In genomic region chr19:16472992-16473391, GRCh38 we compare ENCODE assay signal across 17 cellular contexts. TPM values are rescaled to one million over a fixed set of nuclear protein-coding genes. Genes with fewer than 3 reads are reported as not detected.
DNase-seq lines count a peak whose midpoint lies in the region; ATAC-seq and TF ChIP-seq lines count a peak whose summit lies in the region.
"Had no signal": no experiment of that assay in that cellular context is flagged by ENCODE, and none has a peak within 500 bp of the region (broad histone marks: within the 10 kb centered on the region; RNA-seq: fewer than 3 reads in every experiment).

No MANE protein-coding gene starts in this region.

- H3K4me1 ChIP-seq in gastrocnemius medialis (peaks cover 29 to 37% of the 10 kb centered on the region in 2 donors), uterus (no peaks in the 10 kb centered on the region)

- H3K4me3 ChIP-seq in gastrocnemius medialis (no peak overlapping the region), uterus (no peak overlapping the region)

- H3K9me3 Mint-ChIP-seq in activated naive CD4-positive, alpha-beta T cell treated with anti-CD3 and anti-CD28 coated beads, Interleukin-2, amount 10 ng/mL, durations not matched to agents 7 days and 5 days = peaks cover 3% of the 10 kb centered on the region
- H3K9me3 Mint-ChIP-seq in activated naive CD4-positive, alpha-beta T cell treated with anti-CD3 and anti-CD28 coated beads, Interleukin-2, amount 50 U/mL, for 72 hours = no peaks in the 10 kb centered on the region
- H3K9me3 Mint-ChIP-seq in IgD-negative memory B cell = no peaks in the 10 kb centered on the region
- H3K9me3 Mint-ChIP-seq in central memory CD8-positive, alpha-beta T cell = no peaks in the 10 kb centered on the region

- DNase-seq in activated naive CD4-positive, alpha-beta T cell treated with anti-CD3 and anti-CD28 coated beads, Interleukin-2, amount 10 ng/mL, durations not matched to agents 7 days and 5 days = no peak
- no peak for DNase-seq in activated naive CD4-positive, alpha-beta T cell treated with anti-CD3 and anti-CD28 coated beads, Interleukin-2, amount 50 U/mL, for 72 hours (ENCODE audit: low spot score in 2 of 2)
- DNase-seq in central memory CD8-positive, alpha-beta T cell (ENCODE audit: low spot score in 2 of 2) = no peak
- DNase-seq in gastrocnemius medialis = no peak
- DNase-seq in kidney tubule cell (ENCODE audit: low spot score) = no peak
- no peak for DNase-seq in uterus
- no peak for DNase-seq in stimulated activated CD4-positive, alpha-beta T cell treated with anti-CD3 and anti-CD28 coated beads, Interleukin-4, amount 100 ng/mL, for 24 hours
- DNase-seq: activated CD4-positive, CD25-positive, alpha-beta regulatory T cell treated with anti-CD3 and anti-CD28 coated beads, Interleukin-2, amount 50 U/mL, for 72 hours; aorta; GF-D8; NCI-H1436 treated with DMSO at 0.1 percent for 48 hours; NCI-H345; stimulated activated CD4-positive, alpha-beta T cell treated with anti-CD3 and anti-CD28 coated beads, Interleukin-15, amount 100 ng/mL, for 24 hours had no signal

- in situ Hi-C loops in gastrocnemius medialis (cut with MboI; ENCODE audit: low sequenced_read_pairs in 4 of 4) = loop anchor here in 2 of 4 donors (25.0 kb wide), 1 partner anchor 1564 kb away; no protein-coding TSS in a partner anchor

- H3K27ac ChIP-seq in gastrocnemius medialis = peak overlapping the region; percentile 95 to 99 (median 96)
- no peak overlapping the region for H3K27ac ChIP-seq in uterus

- peaks cover 19% of the 10 kb centered on the region for H3K36me3 Mint-ChIP-seq in activated naive CD4-positive, alpha-beta T cell treated with anti-CD3 and anti-CD28 coated beads, Interleukin-2, amount 10 ng/mL, durations not matched to agents 7 days and 5 days
- no peaks in the 10 kb centered on the region for H3K36me3 Mint-ChIP-seq in activated naive CD4-positive, alpha-beta T cell treated with anti-CD3 and anti-CD28 coated beads, Interleukin-2, amount 50 U/mL, for 72 hours
- H3K36me3 Mint-ChIP-seq in IgD-negative memory B cell = peaks cover 4% of the 10 kb centered on the region
- H3K36me3 Mint-ChIP-seq in central memory CD8-positive, alpha-beta T cell (ENCODE audit: insufficient read depth) = peaks cover 2% of the 10 kb centered on the region

- H3K27me3 Mint-ChIP-seq in activated naive CD4-positive, alpha-beta T cell treated with anti-CD3 and anti-CD28 coated beads, Interleukin-2, amount 10 ng/mL, durations not matched to agents 7 days and 5 days = peaks cover 11% of the 10 kb centered on the region
- H3K27me3 Mint-ChIP-seq in IgD-negative memory B cell = peaks cover 2% of the 10 kb centered on the region
- no peaks in the 10 kb centered on the region for H3K27me3 Mint-ChIP-seq in central memory CD8-positive, alpha-beta T cell

- H3K27ac Mint-ChIP-seq in activated naive CD4-positive, alpha-beta T cell treated with anti-CD3 and anti-CD28 coated beads, Interleukin-2, amount 10 ng/mL, durations not matched to agents 7 days and 5 days = no peak overlapping the region
- no peak overlapping the region for H3K27ac Mint-ChIP-seq in activated naive CD4-positive, alpha-beta T cell treated with anti-CD3 and anti-CD28 coated beads, Interleukin-2, amount 50 U/mL, for 72 hours
- H3K27ac Mint-ChIP-seq in IgD-negative memory B cell = peak overlapping the region in 1 of 3 donors; percentile 45
- no peak overlapping the region for H3K27ac Mint-ChIP-seq in central memory CD8-positive, alpha-beta T cell (ENCODE audit: low read depth)

- peak overlapping the region; percentile 38 for H3K4me3 Mint-ChIP-seq in activated naive CD4-positive, alpha-beta T cell treated with anti-CD3 and anti-CD28 coated beads, Interleukin-2, amount 10 ng/mL, durations not matched to agents 7 days and 5 days
- H3K4me3 Mint-ChIP-seq in IgD-negative memory B cell = peak overlapping the region; percentile 48 to 88 (median 70)
- H3K4me3 Mint-ChIP-seq in central memory CD8-positive, alpha-beta T cell = peak overlapping the region; percentile 79

- H3K9me3 ChIP-seq in gastrocnemius medialis = no peaks in the 10 kb centered on the region
- H3K9me3 ChIP-seq in uterus = no peaks in the 10 kb centered on the region
- H3K9me3 ChIP-seq: vagina had no signal

- no peak for TF ChIP-seq POLR2A in gastrocnemius medialis (IDR thresholded peaks at IDR 0.05)
- no peak for TF ChIP-seq POLR2A in uterus (IDR thresholded peaks at IDR 0.05)

- ATAC-seq in activated naive CD4-positive, alpha-beta T cell treated with anti-CD3 and anti-CD28 coated beads, Interleukin-2, amount 50 U/mL, for 72 hours = no peak
- no peak for ATAC-seq in central memory CD8-positive, alpha-beta T cell (replicated peaks; ENCODE audit: extremely low read depth, poor library complexity, severe bottlenecking)
- no peak for ATAC-seq in gastrocnemius medialis

- H3K36me3 ChIP-seq in gastrocnemius medialis (no peaks in the 10 kb centered on the region), uterus (no peaks in the 10 kb centered on the region)
- H3K36me3 ChIP-seq: vagina had no signal

- no peak for TF ChIP-seq CTCF in gastrocnemius medialis (IDR thresholded peaks at IDR 0.05 in 4 of 5, conservative IDR thresholded peaks at IDR 0.05 in 1 of 5)
- no peak for TF ChIP-seq CTCF in uterus (IDR thresholded peaks at IDR 0.05)

- peaks cover 27% of the 10 kb centered on the region for H3K4me1 Mint-ChIP-seq in activated naive CD4-positive, alpha-beta T cell treated with anti-CD3 and anti-CD28 coated beads, Interleukin-2, amount 10 ng/mL, durations not matched to agents 7 days and 5 days
- H3K4me1 Mint-ChIP-seq in IgD-negative memory B cell = peaks cover 20 to 27% (median 26%) of the 10 kb centered on the region in 3 donors
- H3K4me1 Mint-ChIP-seq in central memory CD8-positive, alpha-beta T cell = peaks cover 28% of the 10 kb centered on the region

- intact Hi-C loops in gastrocnemius medialis (cut with DNase I; ENCODE audit: low total_unique reads) (loop anchor here (1.0 to 5.0 kb wide), 2 partner anchors 23 to 36 kb away; partner anchors contain the start of genes C19orf44 and CALR3), uterus (cut with DNase I; ENCODE audit: low total_unique reads) (no loop called here)

- H3K27me3 ChIP-seq in gastrocnemius medialis (no peaks in the 10 kb centered on the region), uterus (no peaks in the 10 kb centered on the region)
- H3K27me3 ChIP-seq: vagina had no signal

- CTCF ChIA-PET in activated naive CD4-positive, alpha-beta T cell treated with anti-CD3 and anti-CD28 coated beads, Interleukin-2, amount 10 ng/mL, durations not matched to agents 7 days and 5 days (lab: Charles Lee) = no interaction called here

RNA-seq across cellular contexts. Expression of gene EPS15L1, which starts 1.2 kb away (rescaled TPM):
- 10 to 100 TPM; 35.0 to 43.8 TPM for total RNA-seq in activated naive CD4-positive, alpha-beta T cell treated with anti-CD3 and anti-CD28 coated beads, Interleukin-2, amount 50 U/mL, for 72 hours
- polyA plus RNA-seq in IgD-negative memory B cell = 28.5 TPM
- total RNA-seq in gastrocnemius medialis = 10 to 100 TPM; 52.5 to 61.7 (median 59.7) TPM
- 10 to 100 TPM; 18.8 to 67.2 (median 39.6) TPM for total RNA-seq in uterus

RNA-seq across cellular contexts. Expression of gene CALR3, which starts 23.0 kb away (rescaled TPM):
- total RNA-seq in activated naive CD4-positive, alpha-beta T cell treated with anti-CD3 and anti-CD28 coated beads, Interleukin-2, amount 50 U/mL, for 72 hours = not detected
- not detected for polyA plus RNA-seq in IgD-negative memory B cell
- total RNA-seq in gastrocnemius medialis (not detected), uterus (not detected)
- total RNA-seq: aorta; fibroblast of villous mesenchyme; T-helper 1 cell treated with Interleukin-12 subunit alpha and Interleukin-12 subunit beta and Interleukin-4 antibody, amounts not matched to agents 30 ng/mL and 1 ng/mL, for 36 hours; vagina had no signal
- polyA plus RNA-seq: aorta had no signal

RNA-seq across cellular contexts. Expression of gene C19orf44, which starts 23.2 kb away (rescaled TPM):
- 1 to 10 TPM; 3.1 to 4.3 TPM for total RNA-seq in activated naive CD4-positive, alpha-beta T cell treated with anti-CD3 and anti-CD28 coated beads, Interleukin-2, amount 50 U/mL, for 72 hours
- 3.6 TPM for polyA plus RNA-seq in IgD-negative memory B cell
- total RNA-seq in gastrocnemius medialis (1 to 10 TPM; 4.1 to 7.1 (median 5.0) TPM), uterus (10 to 100 TPM in 1 of 4 donors, 1 to 10 TPM in 2, under 1 TPM in 1; 0.26 to 11.9 (median 7.5) TPM)

Comparison
In these comparisons a context has a peak if more than half of its experiments do, and no peak if none do; other contexts are left out.
1. H3K27ac ChIP-seq: peak in gastrocnemius medialis (4 of 4); none in uterus (0 of 2).
2. Peak in every context shown above with its lines, with median percentiles within 50 percentile points of each other: H3K4me3 Mint-ChIP-seq.